Comparison of ENCODE assay signal across 8 cellular contexts in the genomic region with DNA sequence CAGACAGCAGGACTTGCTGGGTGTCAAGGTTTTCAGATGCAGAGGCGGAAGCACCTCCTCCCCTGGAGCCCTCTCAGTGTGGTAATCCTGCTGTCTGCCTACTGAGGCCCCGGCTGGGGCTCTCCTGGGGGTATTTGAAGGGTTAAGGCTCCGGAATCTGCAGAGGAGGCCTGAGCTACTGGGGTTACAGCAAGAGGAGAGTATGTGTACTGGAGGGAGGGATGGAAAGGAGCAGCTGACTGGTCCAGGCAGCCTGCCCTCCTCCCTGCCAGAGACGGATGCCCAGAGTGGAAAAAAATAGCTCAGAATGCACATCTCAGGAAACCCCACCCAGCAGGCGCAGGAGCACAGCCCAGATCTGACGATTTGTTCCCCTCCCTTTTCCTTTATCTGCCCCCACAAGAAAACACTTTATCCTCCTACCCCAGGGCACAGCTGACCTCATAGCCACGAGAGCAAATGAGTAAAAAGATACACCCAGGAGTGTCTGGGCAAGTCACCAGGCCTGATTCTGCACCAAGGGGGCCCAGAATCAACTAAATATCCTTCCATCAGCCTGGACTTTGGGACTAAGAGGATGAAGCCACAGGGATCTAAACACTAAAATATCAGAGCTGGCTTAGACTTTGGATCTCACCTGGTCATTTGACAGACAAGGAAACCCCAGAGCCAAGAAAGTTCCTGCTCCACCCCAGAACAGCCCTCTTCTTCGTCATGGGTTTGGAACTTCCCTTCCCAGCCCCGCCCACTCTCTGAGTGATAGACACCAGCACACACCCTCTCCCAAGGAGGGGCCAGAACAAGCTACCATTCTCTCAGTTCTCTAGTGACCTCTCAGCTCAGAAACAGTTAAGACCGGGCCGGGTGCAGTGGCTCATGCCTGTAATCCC. TPM values are rescaled to one million over a fixed set of nuclear protein-coding genes. Genes with fewer than 3 reads are reported as not detected.
DNase-seq lines count a peak whose midpoint lies in the region; ATAC-seq and TF ChIP-seq lines count a peak whose summit lies in the region.

No MANE protein-coding gene starts in this region.

- H3K9me3 ChIP-seq in right lobe of liver: no peaks in the 10 kb centered on the region

- no peaks in the 10 kb centered on the region for H3K9me3 Mint-ChIP-seq in activated CD4-positive, alpha-beta T cell treated with anti-CD3 and anti-CD28 coated beads, Interleukin-2, amount 10 ng/mL, durations not matched to agents 24 days and 14 days

- peak; percentile 19 for TF ChIP-seq POLR2A in NB4 (IDR thresholded peaks at IDR 0.05; ENCODE audit: extremely low read depth, insufficient read length)
- no peak for TF ChIP-seq POLR2A in right lobe of liver (IDR thresholded peaks at IDR 0.05)

- H3K4me3 ChIP-seq in GM12865 (ENCODE audit: low read depth, low read length) (peak overlapping the region; percentile 77), NB4 (ENCODE audit: low read depth, low read length) (peak overlapping the region; percentile 45), right lobe of liver (peak overlapping the region in 1 of 3 donors; percentile 10)

- DNase-seq in GM12865 (ENCODE audit: low read depth) (peak; percentile 90), NB4 (ENCODE audit: low read depth) (peak; percentile 85), dedifferentiated amniotic fluid mesenchymal stem cell (ENCODE audit: extremely low spot score) (peak; percentile 95), right lobe of liver (peak; percentile 83 to 89 (median 86)), NCI-H1092 treated with DMSO at 0.1 percent for 48 hours (lab: John Stamatoyannopoulos, UW) (no peak)
- peak; percentile 95 for DNase-seq in activated CD4-positive, alpha-beta T cell treated with anti-CD3 and anti-CD28 coated beads, Interleukin-2, amount 10 ng/mL, durations not matched to agents 24 days and 14 days
- peak; percentile 83 for DNase-seq in stimulated activated CD4-positive, alpha-beta T cell treated with anti-CD3 and anti-CD28 coated beads, Interleukin-4, amount 100 ng/mL, for 24 hours

- no peaks in the 10 kb centered on the region for H3K27me3 ChIP-seq in right lobe of liver

- intact Hi-C loops in activated CD4-positive, alpha-beta T cell treated with anti-CD3 and anti-CD28 coated beads, Interleukin-2, amount 10 ng/mL, durations not matched to agents 24 days and 14 days (cut with micrococcal nuclease): loop anchor here (1.0 to 10.0 kb wide), 6 partner anchors 17 to 1098 kb away; a partner anchor contains a TSS
- intact Hi-C loops in right lobe of liver (cut with DNase I): no loop called here

- H3K36me3 Mint-ChIP-seq in activated CD4-positive, alpha-beta T cell treated with anti-CD3 and anti-CD28 coated beads, Interleukin-2, amount 10 ng/mL, durations not matched to agents 24 days and 14 days (ENCODE audit: low read depth): peaks cover 20% of the 10 kb centered on the region

- peaks cover 0 to 7% (median under 1%) of the 10 kb centered on the region in 4 donors for H3K36me3 ChIP-seq in right lobe of liver

- H3K4me3 Mint-ChIP-seq in activated CD4-positive, alpha-beta T cell treated with anti-CD3 and anti-CD28 coated beads, Interleukin-2, amount 10 ng/mL, durations not matched to agents 24 days and 14 days: peak overlapping the region; percentile 86

- peak overlapping the region; percentile 92 for H3K27ac Mint-ChIP-seq in activated CD4-positive, alpha-beta T cell treated with anti-CD3 and anti-CD28 coated beads, Interleukin-2, amount 10 ng/mL, durations not matched to agents 24 days and 14 days

- H3K4me1 ChIP-seq in right lobe of liver: peaks cover 2 to 97% (median 57%) of the 10 kb centered on the region in 4 donors

- H3K4me1 Mint-ChIP-seq in activated CD4-positive, alpha-beta T cell treated with anti-CD3 and anti-CD28 coated beads, Interleukin-2, amount 10 ng/mL, durations not matched to agents 24 days and 14 days: peaks cover 67% of the 10 kb centered on the region

- H3K27me3 Mint-ChIP-seq in activated CD4-positive, alpha-beta T cell treated with anti-CD3 and anti-CD28 coated beads, Interleukin-2, amount 10 ng/mL, durations not matched to agents 24 days and 14 days: no peaks in the 10 kb centered on the region

- H3K27ac ChIP-seq in right lobe of liver: peak overlapping the region; percentile 60 to 99 (median 83)

- 5% methylated on average over 10 of the region's 11 CpGs for WGBS in right lobe of liver (ENCODE audit: insufficient coverage, low coverage, low lambda C conversion rate, missing lambda C conversion rate)

- no peak for TF ChIP-seq CTCF in GM12865 (IDR thresholded peaks at IDR 0.05; ENCODE audit: insufficient read depth, low read depth, low read length, missing control alignments)
- TF ChIP-seq CTCF in NB4 (IDR thresholded peaks at IDR 0.05; ENCODE audit: low read depth, low read length): no peak
- no peak for TF ChIP-seq CTCF in right lobe of liver (IDR thresholded peaks at IDR 0.05)

- ATAC-seq in HG02588 (IDR thresholded peaks at IDR 0.05; ENCODE audit: unreplicated experiment) (peak; percentile 59), right lobe of liver (peak; percentile 42 to 66 (median 56))

RNA-seq across cellular contexts. Expression of a gene that starts 5.5 kb away (rescaled TPM):
- total RNA-seq in activated CD4-positive, alpha-beta T cell treated with anti-CD3 and anti-CD28 coated beads, Interleukin-2, amount 10 ng/mL, durations not matched to agents 24 days and 14 days: 62.6 and 63.1 TPM in 2 replicates
- 100 to 1,000 TPM; 101 to 160 (median 126) TPM for total RNA-seq in right lobe of liver

RNA-seq across cellular contexts. Expression of a gene that starts 16.5 kb away (rescaled TPM):
- 15.0 and 21.5 TPM in 2 replicates for total RNA-seq in activated CD4-positive, alpha-beta T cell treated with anti-CD3 and anti-CD28 coated beads, Interleukin-2, amount 10 ng/mL, durations not matched to agents 24 days and 14 days
- total RNA-seq in right lobe of liver: 100 to 1,000 TPM in 4 of 6 experiments, 10 to 100 TPM in 2; 78.5 to 137 (median 115) TPM

RNA-seq across cellular contexts. Expression of a gene that starts 16.9 kb away (rescaled TPM):
- total RNA-seq in activated CD4-positive, alpha-beta T cell treated with anti-CD3 and anti-CD28 coated beads, Interleukin-2, amount 10 ng/mL, durations not matched to agents 24 days and 14 days: 85.3 and 89.0 TPM in 2 replicates
- total RNA-seq in right lobe of liver: 10 to 100 TPM; 40.0 to 99.5 (median 45.2) TPM

RNA-seq across cellular contexts. Expression of a gene that starts 26.0 kb away (rescaled TPM):
- 0.40 and 0.68 TPM in 2 replicates for total RNA-seq in activated CD4-positive, alpha-beta T cell treated with anti-CD3 and anti-CD28 coated beads, Interleukin-2, amount 10 ng/mL, durations not matched to agents 24 days and 14 days
- total RNA-seq in right lobe of liver: 1 to 10 TPM in 2 of 6 experiments, under 1 TPM in 4; 0.56 to 3.2 (median 0.94) TPM
